ENCODE assay signal across 1 cellular context in genomic region chrX:11765449-11765848, GRCh38.
TF ChIP-seq lines count a peak whose summit lies in the region.

No MANE protein-coding gene starts in this region.

TF ChIP-seq in K562, 482 proteins besides CTCF, POLR2A, EP300 and RAD21 (continued from another document):
- TF ChIP-seq RBFOX2 (IDR thresholded peaks at IDR 0.05; ENCODE audit: low read depth, low read length), result 0 out of 2 replicates have a peak, but pooled peaks have one; percentile 16
- TF ChIP-seq BCL6 (CRISPR knock-in tag; IDR thresholded peaks at IDR 0.05), result no peak
